In genomic region chr15:56869573-56869972, GRCh38 we compare ENCODE assay signal across 8 cellular contexts. TPM values are rescaled to one million over a fixed set of nuclear protein-coding genes. Genes with fewer than 3 reads are reported as not detected.
DNase-seq lines count a peak whose midpoint lies in the region; ATAC-seq and TF ChIP-seq lines count a peak whose summit lies in the region.

No MANE protein-coding gene starts in this region.

- TF ChIP-seq CTCF in LNCaP clone FGC (IDR thresholded peaks at IDR 0.05; ENCODE audit: control insufficient read depth, extremely low read depth, insufficient read depth): peak; percentile 61
- TF ChIP-seq CTCF in adrenal gland (IDR thresholded peaks at IDR 0.05): peak in 5 of 6 experiments; percentile 33 to 56 (median 52)
- peak; percentile 44 for TF ChIP-seq CTCF in kidney epithelial cell (IDR thresholded peaks at IDR 0.05; ENCODE audit: insufficient read depth, low read length, poor library complexity, severe bottlenecking)
- TF ChIP-seq CTCF in testis (IDR thresholded peaks at IDR 0.05): peak; percentile 25 to 46 (median 25)

- DNase-seq in EL (peak; percentile 38), LNCaP clone FGC (ENCODE audit: low read depth) (peak; percentile 7), adrenal gland (peak in 6 of 7 donors; percentile 20 to 59 (median 46)), kidney epithelial cell (ENCODE audit: low read depth) (no peak), testis (peak; percentile 37), retina (no peak), NCI-H510A treated with DMSO at 0.1 percent for 48 hours (lab: John Stamatoyannopoulos, UW) (no peak)

- H3K36me3 ChIP-seq in adrenal gland (replicated peaks in 1 of 2) (no peaks in the 10 kb centered on the region), kidney epithelial cell (ENCODE audit: control insufficient read depth, insufficient read depth, low read length) (no peaks in the 10 kb centered on the region), testis (ENCODE audit: low read depth, missing control alignments) (no peaks in the 10 kb centered on the region)

- TF ChIP-seq POLR2A in adrenal gland (IDR thresholded peaks at IDR 0.05): no peak
- TF ChIP-seq POLR2A in testis (IDR thresholded peaks at IDR 0.05): no peak

- ATAC-seq in HG03565 (IDR thresholded peaks at IDR 0.05; ENCODE audit: unreplicated experiment): no peak

- no peak overlapping the region for H3K27ac ChIP-seq in adrenal gland
- H3K27ac ChIP-seq in testis: no peak overlapping the region

- intact Hi-C loops in adrenal gland (cut with DNase I): no loop called here
- intact Hi-C loops in testis (cut with DNase I; ENCODE audit: low total_unique reads): no loop called here

- H3K27me3 ChIP-seq in adrenal gland (no peaks in the 10 kb centered on the region), kidney epithelial cell (ENCODE audit: control insufficient read depth, insufficient read depth, low read length) (no peaks in the 10 kb centered on the region), testis (no peaks in the 10 kb centered on the region)

- H3K9me3 ChIP-seq in adrenal gland (replicated peaks in 1 of 3) (no peaks in the 10 kb centered on the region), testis (no peaks in the 10 kb centered on the region)

- H3K4me1 ChIP-seq in adrenal gland (replicated peaks in 1 of 2) (peaks cover 5 to 6% of the 10 kb centered on the region in 2 donors), testis (no peaks in the 10 kb centered on the region)

- WGBS in adrenal gland, 4 donors: 69 to 74% (median 71%) methylated on average over 3 of the region's 3 CpGs
- 75 to 76% methylated on average over 3 of the region's 3 CpGs for WGBS in testis, 2 donors

- no peak overlapping the region for H3K4me3 ChIP-seq in LNCaP clone FGC (ENCODE audit: low read depth, low read length)
- H3K4me3 ChIP-seq in adrenal gland: no peak overlapping the region
- H3K4me3 ChIP-seq in kidney epithelial cell (ENCODE audit: low read depth, low read length): no peak overlapping the region
- H3K4me3 ChIP-seq in testis: no peak overlapping the region

RNA-seq across cellular contexts. Expression of gene TCF12, which starts 48.9 kb away (rescaled TPM):
- total RNA-seq in adrenal gland (100 to 1,000 TPM in 2 of 8 donors, 10 to 100 TPM in 6; 51.6 to 121 (median 88.2) TPM), kidney epithelial cell (84.6 and 90.0 TPM in 2 replicates), testis (100 to 1,000 TPM; 146 to 152 TPM)
- polyA plus RNA-seq in adrenal gland (10 to 100 TPM in 2 of 3 donors, 1 to 10 TPM in 1; 7.6 to 59.3 (median 13.5) TPM), testis (ENCODE audit: insufficient read depth, low read depth, low replicate concordance) (51.8 TPM)

Comparison
In these comparisons a context has a peak if more than half of its experiments do, and no peak if none do; other contexts are left out.
1. DNase-seq: peak in EL (single experiment), LNCaP clone FGC (single experiment), adrenal gland (6 of 7) and testis (single experiment); none in kidney epithelial cell (single experiment), retina (single experiment) and NCI-H510A treated with DMSO at 0.1 percent for 48 hours (single experiment).
2. Peak in every context shown above with its lines, with median percentiles within 50 percentile points of each other: CTCF ChIP-seq.